ENCODE assay signal across 25 cellular contexts in genomic region chr11:131145806-131146205, GRCh38.
"Had no signal": no experiment of that assay in that cellular context is flagged by ENCODE, and none has a peak within 500 bp of the region (broad histone marks: within the 10 kb centered on the region; RNA-seq: fewer than 3 reads in every experiment).

No MANE protein-coding gene starts in this region.

- ATAC-seq: effector memory CD8-positive, alpha-beta T cell; esophagus mucosa; gastrocnemius medialis; heart right ventricle; left cardiac atrium; left lung; left ventricle myocardium superior; lower lobe of right lung; mucosa of descending colon had no signal

- H3K36me3 ChIP-seq: colonic mucosa, esophagus squamous epithelium, gastrocnemius medialis, heart right ventricle, left lung, lower lobe of right lung had no signal

- H3K27me3 ChIP-seq: colonic mucosa, esophagus squamous epithelium, gastrocnemius medialis, left lung had no signal

- H3K4me1 Mint-ChIP-seq: endodermal cell, mesothelial cell of epicardium, naive B cell had no signal

- H3K27ac Mint-ChIP-seq: dendritic cell treated with granulocyte-macrophage colony-stimulating factor and Interleukin-4, amounts not matched to agents 40 ng/mL and 50 ng/mL, for 4 days; effector memory CD8-positive, alpha-beta T cell; endodermal cell; mesothelial cell of epicardium; naive B cell had no signal

- H3K4me3 Mint-ChIP-seq: dendritic cell treated with granulocyte-macrophage colony-stimulating factor and Interleukin-4, amounts not matched to agents 40 ng/mL and 50 ng/mL, for 4 days; effector memory CD8-positive, alpha-beta T cell; endodermal cell; mesothelial cell of epicardium; naive B cell had no signal

- H3K9me3 ChIP-seq: colonic mucosa, esophagus squamous epithelium, gastrocnemius medialis, heart right ventricle, left lung, lower lobe of right lung, mucosa of descending colon had no signal

- H3K36me3 Mint-ChIP-seq: mesothelial cell of epicardium, naive B cell had no signal

- DNase-seq: colonic mucosa; cortex of kidney; effector CD8-positive, alpha-beta T cell; effector memory CD8-positive, alpha-beta T cell; endodermal cell; erythroblast; esophagus squamous epithelium; foreskin fibroblast; foreskin melanocyte; gastrocnemius medialis; glutamatergic neuron; head of caudate nucleus; heart right ventricle; hippocampal formation; left cardiac atrium; left lung; left ventricle myocardium superior; lower lobe of right lung; mesenchymal stem cell; mucosa of descending colon; naive B cell had no signal

- H3K27me3 Mint-ChIP-seq: dendritic cell treated with granulocyte-macrophage colony-stimulating factor and Interleukin-4, amounts not matched to agents 40 ng/mL and 50 ng/mL, for 4 days; effector memory CD8-positive, alpha-beta T cell had no signal

- H3K4me3 ChIP-seq: colonic mucosa, esophagus squamous epithelium, gastrocnemius medialis, heart right ventricle, left lung, lower lobe of right lung, mucosa of descending colon had no signal

- H3K27ac ChIP-seq: colonic mucosa, epithelial cell of prostate, esophagus squamous epithelium, gastrocnemius medialis, heart right ventricle, left lung, lower lobe of right lung had no signal

- H3K9me3 Mint-ChIP-seq: endodermal cell, mesothelial cell of epicardium had no signal
